Comparison of ENCODE assay signal across 3 cellular contexts in the genomic region with DNA sequence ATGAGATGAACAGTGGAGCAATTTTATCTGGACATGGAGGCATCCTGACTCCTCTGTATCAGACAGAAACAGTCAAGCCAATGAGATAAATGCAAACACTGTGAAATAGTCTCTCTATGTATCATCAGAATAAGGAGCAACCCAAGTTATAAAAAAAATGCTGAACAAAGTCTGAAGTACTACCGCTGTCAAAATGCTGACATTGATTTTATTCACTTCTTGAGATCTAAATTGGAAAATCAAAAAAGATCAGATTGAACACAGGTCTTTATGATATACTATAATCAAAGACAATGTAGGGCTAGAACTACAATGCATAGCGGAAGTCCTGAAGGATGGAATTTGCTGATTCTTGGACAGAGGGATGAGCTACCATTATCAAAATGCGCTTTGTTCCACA.
TF ChIP-seq lines count a peak whose summit lies in the region.

No MANE protein-coding gene starts in this region.

TF ChIP-seq in HepG2, 621 proteins besides CTCF, POLR2A, EP300 and RAD21:
- TF ChIP-seq MAFK (conservative IDR thresholded peaks at IDR 0.05 in 1 of 2, IDR thresholded peaks at IDR 0.05 in 1 of 2; ENCODE audit: low read length in 2 of 2) (peak; percentile 54 to 71), MAFF (IDR thresholded peaks at IDR 0.05; ENCODE audit: low read depth, low read length) (peak; percentile 66), ZNF24 (IDR thresholded peaks at IDR 0.05) (no peak), ZNF263 (CRISPR knock-in tag; IDR thresholded peaks at IDR 0.05) (no peak), PRMT3 (CRISPR knock-in tag; IDR thresholded peaks at IDR 0.05; ENCODE audit: borderline replicate concordance, low read depth) (no peak)
TF ChIP-seq in HepG2: peak in this region for 2.

TF ChIP-seq in IMR-90, 13 proteins besides CTCF, POLR2A, EP300 and RAD21:
- TF ChIP-seq ELK1 (IDR thresholded peaks at IDR 0.05; ENCODE audit: borderline replicate concordance, low read depth, low read length), result no peak
- TF ChIP-seq MAFK (IDR thresholded peaks at IDR 0.05; ENCODE audit: low read depth, low read length), result peak; percentile 70
- TF ChIP-seq FOS (IDR thresholded peaks at IDR 0.05; ENCODE audit: low read depth, low read length), result no peak
- no peak for TF ChIP-seq NFE2L2 (IDR thresholded peaks at IDR 0.05; ENCODE audit: low read depth, low read length)

TF ChIP-seq in K562, 482 proteins besides CTCF, POLR2A, EP300 and RAD21:
- TF ChIP-seq MAFF (IDR thresholded peaks at IDR 0.05; ENCODE audit: low read length), result peak; percentile 35; the same call in 1 of the 2 replicates
- TF ChIP-seq NEUROD1 (IDR thresholded peaks at IDR 0.05; ENCODE audit: borderline replicate concordance, low read depth, low read length, partially characterized antibody), result no peak
- no peak for TF ChIP-seq CBX8 (IDR thresholded peaks at IDR 0.05; ENCODE audit: borderline replicate concordance, extremely low read depth, low read depth, low read length, poor library complexity, severe bottlenecking)
- TF ChIP-seq MEF2A (IDR thresholded peaks at IDR 0.05; ENCODE audit: control insufficient read depth, low read depth, low read length), result no peak
- TF ChIP-seq AFF1 (IDR thresholded peaks at IDR 0.05; ENCODE audit: low read depth in 1 of 2, partially characterized antibody in 2 of 2), result no peak
- no peak for TF ChIP-seq GABPA (tag; conservative IDR thresholded peaks at IDR 0.05; ENCODE audit: low read depth)
- no peak for TF ChIP-seq MITF (IDR thresholded peaks at IDR 0.05)
- no peak for TF ChIP-seq HINFP (tag; conservative IDR thresholded peaks at IDR 0.05; ENCODE audit: low read depth)
- TF ChIP-seq MAFG (tag; conservative IDR thresholded peaks at IDR 0.05), result peak; percentile 19; the same call in 1 of the 2 replicates
- no peak for TF ChIP-seq ZNF121 (CRISPR knock-in tag; conservative IDR thresholded peaks at IDR 0.05)
- TF ChIP-seq ZNF197 (CRISPR knock-in tag; IDR thresholded peaks at IDR 0.05; ENCODE audit: low read depth), result no peak
- no peak for TF ChIP-seq POLR2AphosphoS5 (IDR thresholded peaks at IDR 0.05; ENCODE audit: control insufficient read depth, insufficient read depth, low read depth, low read length)
- TF ChIP-seq CC2D1A (IDR thresholded peaks at IDR 0.05), result no peak
- TF ChIP-seq ESRRB (CRISPR knock-in tag; IDR thresholded peaks at IDR 0.05; ENCODE audit: borderline replicate concordance), result no peak
- no peak for TF ChIP-seq MTA1 (IDR thresholded peaks at IDR 0.05; ENCODE audit: borderline replicate concordance)
- TF ChIP-seq KLF13 (tag; IDR thresholded peaks at IDR 0.05; ENCODE audit: borderline replicate concordance, low read depth), result no peak
- peak; percentile 65 for TF ChIP-seq ZNF316 (IDR thresholded peaks at IDR 0.05)
- TF ChIP-seq ARHGAP35 (IDR thresholded peaks at IDR 0.05; ENCODE audit: partially characterized antibody), result no peak
- TF ChIP-seq NFATC3 (IDR thresholded peaks at IDR 0.05), result no peak
- TF ChIP-seq CHD1 (IDR thresholded peaks at IDR 0.05; ENCODE audit: low read length), result no peak
- TF ChIP-seq MAFK (IDR thresholded peaks at IDR 0.05; ENCODE audit: low read length), result peak; percentile 3; the same call in 1 of the 2 replicates
- TF ChIP-seq SAFB2 (IDR thresholded peaks at IDR 0.05; ENCODE audit: borderline replicate concordance, low read depth, low read length, severe bottlenecking), result no peak
TF ChIP-seq in K562: peak in this region for 4.
